In genomic region chr6:24996145-24996836, GRCh38 we compare ENCODE assay signal across 14 cellular contexts.
DNase-seq lines count a peak whose midpoint lies in the region; ATAC-seq and TF ChIP-seq lines count a peak whose summit lies in the region.
"Had no signal": no experiment of that assay in that cellular context is flagged by ENCODE, and none has a peak within 500 bp of the region (broad histone marks: within the 10 kb centered on the region; RNA-seq: fewer than 3 reads in every experiment).

No MANE protein-coding gene starts in this region.

- H3K4me1 ChIP-seq in SK-N-SH (ENCODE audit: control insufficient read depth in 1 of 2, insufficient read depth in 2 of 2, low read depth in 1 of 2, low read length in 1 of 2) = no peaks in the 10 kb centered on the region; a peak in 1 of 4 replicates

- H3K36me3 ChIP-seq in SK-N-SH (replicated peaks in 1 of 2; ENCODE audit: control insufficient read depth in 1 of 2, insufficient read depth in 2 of 2, low read length in 1 of 2) = no peaks in the 10 kb centered on the region
- H3K36me3 ChIP-seq: heart right ventricle, tibial nerve had no signal

- POLR2A ChIA-PET in SK-N-SH (lab: Yijun Ruan, JAX) = no interaction called here

- no peaks in the 10 kb centered on the region for H3K9me2 ChIP-seq in SK-N-SH

- no peak for TF ChIP-seq RAD21 in SK-N-SH (IDR thresholded peaks at IDR 0.05; ENCODE audit: low read length)

- CTCF ChIA-PET in SK-N-SH (lab: Yijun Ruan, JAX) = interaction anchor here (2.9 kb wide), 1 partner anchor 141 kb away, joined by 12 read pairs; no protein-coding TSS in a partner anchor

- H3K9me3 Mint-ChIP-seq in stimulated activated naive CD8-positive, alpha-beta T cell treated with anti-CD3 and anti-CD28 coated beads, Interleukin-15, amount 100 ng/mL, for 72 hours = peaks cover 0 to 8% of the 10 kb centered on the region in 2 donors

- peak; percentile 14 for ATAC-seq in stimulated activated naive CD8-positive, alpha-beta T cell treated with anti-CD3 and anti-CD28 coated beads, Interleukin-15, Interleukin-2, amounts not matched to agents 100 U/mL and 50 U/mL, for 24 hours
- ATAC-seq in stimulated activated naive CD8-positive, alpha-beta T cell treated with anti-CD3 and anti-CD28 coated beads, Interleukin-15, amount 100 ng/mL, for 72 hours = no peak
- peak; percentile 15 for ATAC-seq in esophagus mucosa
- ATAC-seq in GM21529 (IDR thresholded peaks at IDR 0.05; ENCODE audit: unreplicated experiment) = no peak
- no peak for ATAC-seq in omental fat pad (ENCODE audit: low FRiP score)

- no peak overlapping the region for H3K9ac ChIP-seq in SK-N-SH

- no peak overlapping the region for H3K4me2 ChIP-seq in SK-N-SH

- H2AFZ ChIP-seq in SK-N-SH (ENCODE audit: low read depth) = no peak overlapping the region

- TF ChIP-seq EP300 in SK-N-SH (IDR thresholded peaks at IDR 0.05; ENCODE audit: borderline replicate concordance in 1 of 2, low read depth in 1 of 2, low read length in 1 of 2) = no peak

- DNase-seq in stimulated activated naive CD8-positive, alpha-beta T cell treated with anti-CD3 and anti-CD28 coated beads, Interleukin-15, Interleukin-2, amounts not matched to agents 100 U/mL and 50 U/mL, for 24 hours = no peak
- DNase-seq in stimulated activated naive CD8-positive, alpha-beta T cell treated with anti-CD3 and anti-CD28 coated beads, Interleukin-15, amount 100 ng/mL, for 72 hours = no peak
- peak; percentile 51 to 79 for DNase-seq in NOMO-1 (lab: John Stamatoyannopoulos, UW; ENCODE audit: unreplicated experiment in 2 of 2)
- DNase-seq in omental fat pad (ENCODE audit: low spot score) = no peak
- DNase-seq in SK-N-SH = no peak
- no peak for DNase-seq in substantia nigra (lab: John Stamatoyannopoulos, UW)
- DNase-seq: activated CD4-positive, alpha-beta T cell treated with anti-CD3 and anti-CD28 coated beads, Interleukin-2, amount 50 U/mL, for 48 hours; anterior cingulate cortex; heart right ventricle; mesendoderm; NCI-H446 treated with DMSO at 0.1 percent for 48 hours had no signal

- TF ChIP-seq CTCF in omental fat pad (IDR thresholded peaks at IDR 0.05) (no peak), SK-N-SH (IDR thresholded peaks at IDR 0.05) (no peak)

- no peak overlapping the region for H3K27ac ChIP-seq in SK-N-SH (ENCODE audit: low read depth in 2 of 2, low read length in 1 of 2)
- no peak overlapping the region for H3K27ac ChIP-seq in substantia nigra (ENCODE audit: low read depth, low read length, poor library complexity, severe bottlenecking)
- H3K27ac ChIP-seq: tibial nerve had no signal

- WGBS in SK-N-SH (ENCODE audit: low lambda C conversion rate) = 91% methylated on average over 5 of the region's 5 CpGs

- no peaks in the 10 kb centered on the region for H3F3A ChIP-seq in SK-N-SH (replicated peaks; ENCODE audit: insufficient read depth)

- peaks cover 72% of the 10 kb centered on the region for H3K4me1 Mint-ChIP-seq in stimulated activated naive CD8-positive, alpha-beta T cell treated with anti-CD3 and anti-CD28 coated beads, Interleukin-15, amount 100 ng/mL, for 72 hours

- H3K27ac Mint-ChIP-seq in stimulated activated naive CD8-positive, alpha-beta T cell treated with anti-CD3 and anti-CD28 coated beads, Interleukin-15, amount 100 ng/mL, for 72 hours = no peak overlapping the region

- no peaks in the 10 kb centered on the region; the same call in 1 of the 2 replicates for H3K79me2 ChIP-seq in SK-N-SH (ENCODE audit: insufficient read depth)

- H3K27me3 Mint-ChIP-seq in stimulated activated naive CD8-positive, alpha-beta T cell treated with anti-CD3 and anti-CD28 coated beads, Interleukin-15, amount 100 ng/mL, for 72 hours = no peaks in the 10 kb centered on the region

- H4K20me1 ChIP-seq in SK-N-SH (ENCODE audit: insufficient read depth) = no peaks in the 10 kb centered on the region

- peaks cover 6% of the 10 kb centered on the region for H3K9me3 ChIP-seq in SK-N-SH

- H3K27me3 ChIP-seq in SK-N-SH (ENCODE audit: insufficient read depth) = no peaks in the 10 kb centered on the region
- H3K27me3 ChIP-seq: heart right ventricle, tibial nerve had no signal

- H3K4me3 Mint-ChIP-seq in stimulated activated naive CD8-positive, alpha-beta T cell treated with anti-CD3 and anti-CD28 coated beads, Interleukin-15, amount 100 ng/mL, for 72 hours = no peak overlapping the region

- no peak overlapping the region for H3K4me3 ChIP-seq in SK-N-SH (ENCODE audit: low read depth in 2 of 2, low read length in 1 of 2)
- H3K4me3 ChIP-seq: heart right ventricle, tibial nerve had no signal

TF ChIP-seq in SK-N-SH, 30 proteins besides CTCF, POLR2A, EP300 and RAD21:
- no peak for TF ChIP-seq RFX5 (IDR thresholded peaks at IDR 0.05; ENCODE audit: low read length)
- no peak for TF ChIP-seq SMC3 (IDR thresholded peaks at IDR 0.05; ENCODE audit: low read depth, low read length)
- no peak for TF ChIP-seq USF1 (IDR thresholded peaks at IDR 0.05; ENCODE audit: borderline replicate concordance, low read depth)
- no peak for TF ChIP-seq SIN3A (IDR thresholded peaks at IDR 0.05; ENCODE audit: borderline replicate concordance, low read depth, low read length)
- TF ChIP-seq EZH2phosphoT487 (IDR thresholded peaks at IDR 0.05; ENCODE audit: borderline replicate concordance, low read depth) = no peak
- no peak for TF ChIP-seq ZBTB33 (IDR thresholded peaks at IDR 0.05; ENCODE audit: borderline replicate concordance, low read depth)
- TF ChIP-seq PBX3 (IDR thresholded peaks at IDR 0.05) = no peak
- no peak for TF ChIP-seq ELF1 (IDR thresholded peaks at IDR 0.05)

Comparison
In these comparisons a context has a peak if more than half of its experiments do, and no peak if none do; other contexts are left out.
1. ATAC-seq: peak in stimulated activated naive CD8-positive, alpha-beta T cell treated with anti-CD3 and anti-CD28 coated beads, Interleukin-15, Interleukin-2, amounts not matched to agents 100 U/mL and 50 U/mL, for 24 hours (single experiment) and esophagus mucosa (single experiment); none in stimulated activated naive CD8-positive, alpha-beta T cell treated with anti-CD3 and anti-CD28 coated beads, Interleukin-15, amount 100 ng/mL, for 72 hours (single experiment), GM21529 (single experiment) and omental fat pad (single experiment).
2. DNase-seq: peak in NOMO-1 (2 of 2); none in stimulated activated naive CD8-positive, alpha-beta T cell treated with anti-CD3 and anti-CD28 coated beads, Interleukin-15, Interleukin-2, amounts not matched to agents 100 U/mL and 50 U/mL, for 24 hours (single experiment), stimulated activated naive CD8-positive, alpha-beta T cell treated with anti-CD3 and anti-CD28 coated beads, Interleukin-15, amount 100 ng/mL, for 72 hours (0 of 2), omental fat pad (single experiment), SK-N-SH (single experiment) and substantia nigra (0 of 49).